ENCODE assay signal across 18 cellular contexts in the genomic region with DNA sequence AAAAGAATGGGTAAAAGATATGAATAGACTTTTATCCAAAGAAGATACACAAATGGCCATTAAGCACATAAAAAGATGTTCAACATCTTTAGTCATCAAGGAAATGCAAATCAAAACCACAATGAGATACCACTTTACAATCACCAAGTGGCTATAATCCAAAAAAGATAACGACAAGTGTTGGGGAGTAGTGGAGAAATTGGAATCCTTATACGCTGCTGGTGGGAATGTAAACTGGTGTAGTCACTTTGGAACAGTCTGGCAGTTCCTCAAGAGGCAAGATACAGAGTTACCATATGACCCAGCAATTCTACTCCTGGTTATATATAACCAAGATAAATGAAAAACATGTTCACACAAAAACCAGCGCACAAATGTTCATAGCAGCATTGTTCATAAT.
A peak's percentile ranks its signal among the peaks of the same experiment; 100 is the strongest.
DNase-seq lines count a peak whose midpoint lies in the region; ATAC-seq, FAIRE-seq and TF ChIP-seq lines count a peak whose summit lies in the region.
"Had no signal": no experiment of that assay in that cellular context is flagged by ENCODE, and none has a peak within 500 bp of the region (broad histone marks: within the 10 kb centered on the region; RNA-seq: fewer than 3 reads in every experiment).

No MANE protein-coding gene starts in this region.

- TF ChIP-seq POLR2A in gastrocnemius medialis (IDR thresholded peaks at IDR 0.05): no peak

- H3K9me3 ChIP-seq in HEK293 (ENCODE audit: control insufficient read depth, insufficient read depth, low read depth, low read length) (no peaks in the 10 kb centered on the region), astrocyte (ENCODE audit: insufficient read depth, low read depth, low read length) (no peaks in the 10 kb centered on the region), gastrocnemius medialis (no peaks in the 10 kb centered on the region), mammary epithelial cell (replicated peaks; ENCODE audit: insufficient read depth, low read length) (no peaks in the 10 kb centered on the region), WERI-Rb-1 (ENCODE audit: severe bottlenecking) (no peaks in the 10 kb centered on the region)
- H3K9me3 ChIP-seq: BLaER1, Peyer's patch had no signal

- no peak overlapping the region for H3K4me3 ChIP-seq in HEK293 (ENCODE audit: low read depth, low read length)
- no peak overlapping the region for H3K4me3 ChIP-seq in astrocyte (ENCODE audit: insufficient read depth, low read depth, low read length)
- H3K4me3 ChIP-seq in fibroblast of villous mesenchyme (ENCODE audit: low read depth, low read length): no peak overlapping the region
- H3K4me3 ChIP-seq in gastrocnemius medialis: no peak overlapping the region
- no peak overlapping the region for H3K4me3 ChIP-seq in mammary epithelial cell (replicated peaks in 1 of 3; ENCODE audit: insufficient read depth in 1 of 3, low read depth in 2 of 3, low read length in 3 of 3)
- H3K4me3 ChIP-seq in WERI-Rb-1 (ENCODE audit: low read depth, low read length): no peak overlapping the region
- H3K4me3 ChIP-seq: BLaER1, Peyer's patch had no signal

- H3K9ac ChIP-seq in astrocyte (ENCODE audit: low read length) (no peak overlapping the region), mammary epithelial cell (ENCODE audit: insufficient read depth, low read length) (no peak overlapping the region)
- H3K9ac ChIP-seq: BLaER1 had no signal

- no peaks in the 10 kb centered on the region for H3K4me1 Mint-ChIP-seq in astrocyte (ENCODE audit: low read depth, unreplicated experiment)
- H3K4me1 Mint-ChIP-seq: CD4-positive, alpha-beta memory T cell had no signal

- H3K27me3 ChIP-seq in astrocyte (ENCODE audit: insufficient read depth, low read length): no peaks in the 10 kb centered on the region
- no peaks in the 10 kb centered on the region for H3K27me3 ChIP-seq in gastrocnemius medialis
- H3K27me3 ChIP-seq in mammary epithelial cell (ENCODE audit: insufficient read depth, low read length): no peaks in the 10 kb centered on the region
- H3K27me3 ChIP-seq in WERI-Rb-1 (ENCODE audit: insufficient read depth, low read depth, severe bottlenecking): no peaks in the 10 kb centered on the region
- H3K27me3 ChIP-seq: BLaER1, Peyer's patch had no signal

- TF ChIP-seq CTCF in HEK293 (tag by site-specific recombination; IDR thresholded peaks at IDR 0.05): no peak
- no peak for TF ChIP-seq CTCF in astrocyte (IDR thresholded peaks at IDR 0.05; ENCODE audit: insufficient read depth, low read depth, low read length)
- no peak for TF ChIP-seq CTCF in fibroblast of villous mesenchyme (IDR thresholded peaks at IDR 0.05; ENCODE audit: insufficient read depth, low read depth, low read length)
- TF ChIP-seq CTCF in gastrocnemius medialis (IDR thresholded peaks at IDR 0.05 in 4 of 5, conservative IDR thresholded peaks at IDR 0.05 in 1 of 5): no peak
- TF ChIP-seq CTCF in mammary epithelial cell (conservative IDR thresholded peaks at IDR 0.05 in 1 of 2, IDR thresholded peaks at IDR 0.05 in 1 of 2; ENCODE audit: extremely low read depth in 1 of 2, insufficient read depth in 1 of 2, low read depth in 1 of 2, low read length in 2 of 2): no peak
- TF ChIP-seq CTCF in WERI-Rb-1 (IDR thresholded peaks at IDR 0.05; ENCODE audit: low read depth, low read length): no peak

- peak; percentile 68 for DNase-seq in A172 (ENCODE audit: low spot score)
- DNase-seq in astrocyte (ENCODE audit: low read depth): peak; percentile 93
- peak; percentile 2 for DNase-seq in fibroblast of villous mesenchyme (ENCODE audit: low read depth)
- DNase-seq in gastrocnemius medialis: no peak
- no peak for DNase-seq in NCI-H524 (lab: John Stamatoyannopoulos, UW)
- no peak for DNase-seq in mammary epithelial cell
- no peak for DNase-seq in WERI-Rb-1
- DNase-seq: Calu3; CD4-positive, alpha-beta memory T cell; DMS53; NCI-H1436; NCI-H1930; Peyer's patch had no signal

- dilution Hi-C loops in mammary epithelial cell (cut with HindIII; ENCODE audit: low sequenced_read_pairs): no loop called here

- no peaks in the 10 kb centered on the region for H3K4me1 ChIP-seq in HEK293 (ENCODE audit: control insufficient read depth, insufficient read depth, low read length)
- peaks cover 10% of the 10 kb centered on the region for H3K4me1 ChIP-seq in astrocyte (ENCODE audit: insufficient read depth, low read length)
- H3K4me1 ChIP-seq in gastrocnemius medialis: no peaks in the 10 kb centered on the region
- no peaks in the 10 kb centered on the region for H3K4me1 ChIP-seq in mammary epithelial cell (ENCODE audit: insufficient read depth, low read length)
- H3K4me1 ChIP-seq: BLaER1, Peyer's patch had no signal

- no peak overlapping the region for H3K27ac Mint-ChIP-seq in astrocyte (ENCODE audit: unreplicated experiment)
- H3K27ac Mint-ChIP-seq: CD4-positive, alpha-beta memory T cell had no signal

- H3K27ac ChIP-seq in HEK293 (ENCODE audit: extremely low read depth, low read depth, low read length): no peak overlapping the region
- H3K27ac ChIP-seq in astrocyte (ENCODE audit: low read depth, low read length): no peak overlapping the region
- no peak overlapping the region for H3K27ac ChIP-seq in gastrocnemius medialis
- no peak overlapping the region for H3K27ac ChIP-seq in mammary epithelial cell (ENCODE audit: insufficient read depth, low read depth, low read length)
- H3K27ac ChIP-seq in WERI-Rb-1: no peak overlapping the region
- H3K27ac ChIP-seq: 22Rv1, BLaER1, HL-60, Peyer's patch had no signal

- H3K36me3 ChIP-seq in HEK293 (ENCODE audit: control insufficient read depth in 2 of 2, insufficient read depth in 1 of 2, low read length in 2 of 2) (no peaks in the 10 kb centered on the region), astrocyte (ENCODE audit: insufficient read depth, low read length) (no peaks in the 10 kb centered on the region), gastrocnemius medialis (no peaks in the 10 kb centered on the region), mammary epithelial cell (ENCODE audit: insufficient read depth, low read length) (no peaks in the 10 kb centered on the region), WERI-Rb-1 (no peaks in the 10 kb centered on the region)
- H3K36me3 ChIP-seq: BLaER1, Peyer's patch had no signal

- WGBS in mammary epithelial cell (ENCODE audit: low coverage, missing lambda C conversion rate): 86% methylated on average over 3 of the region's 3 CpGs

- peak overlapping the region; percentile 3 for H3K4me2 ChIP-seq in astrocyte (ENCODE audit: low read length)
- no peak overlapping the region for H3K4me2 ChIP-seq in mammary epithelial cell (ENCODE audit: insufficient read depth, low read depth, low read length)
- H3K4me2 ChIP-seq: BLaER1 had no signal

- H3K79me2 ChIP-seq in astrocyte (ENCODE audit: insufficient read depth, low read length) (no peaks in the 10 kb centered on the region), mammary epithelial cell (ENCODE audit: insufficient read depth, low read length) (no peaks in the 10 kb centered on the region)

- no peak overlapping the region for H2AFZ ChIP-seq in astrocyte (ENCODE audit: low read depth, low read length)
- no peak overlapping the region for H2AFZ ChIP-seq in mammary epithelial cell (ENCODE audit: low read depth, low read length)

- intact Hi-C loops in gastrocnemius medialis (cut with DNase I; ENCODE audit: low total_unique reads) (no loop called here), mammary epithelial cell (cut with micrococcal nuclease) (no loop called here)

- BruUV-seq in mammary epithelial cell (replicated peaks; lab: Mats Ljungman, UMichigan): no TSS peak

- H3K27me3 Mint-ChIP-seq in astrocyte (ENCODE audit: low read depth, unreplicated experiment): no peaks in the 10 kb centered on the region
- H3K27me3 Mint-ChIP-seq: CD4-positive, alpha-beta memory T cell had no signal

- POLR2A ChIA-PET in HEK293 (lab: Yijun Ruan, JAX): no interaction called here

- H3K4me3 Mint-ChIP-seq in astrocyte (ENCODE audit: unreplicated experiment): no peak overlapping the region
- H3K4me3 Mint-ChIP-seq: CD4-positive, alpha-beta memory T cell had no signal

- CTCF ChIA-PET in HEK293 (lab: Yijun Ruan, JAX): interaction anchor here (0.6 to 0.8 kb wide), 3 partner anchors 12 to 334 kb away, joined by 3 to 6 read pairs (median 5); no protein-coding TSS in a partner anchor
- CTCF ChIA-PET in mammary epithelial cell (lab: Charles Lee; ENCODE audit: low non-redundant PET): no interaction called here

- in situ Hi-C loops in gastrocnemius medialis (cut with MboI; ENCODE audit: low sequenced_read_pairs in 4 of 4): no loop called here
- in situ Hi-C loops in mammary epithelial cell (cut with MboI; ENCODE audit: low sequenced_read_pairs in 2 of 2): no loop called here

- peaks cover 11% of the 10 kb centered on the region for H3K9me3 Mint-ChIP-seq in astrocyte (ENCODE audit: unreplicated experiment)

- H4K20me1 ChIP-seq in astrocyte (ENCODE audit: insufficient read depth, low read length) (no peaks in the 10 kb centered on the region), mammary epithelial cell (ENCODE audit: insufficient read depth, low read length) (no peaks in the 10 kb centered on the region)
- H4K20me1 ChIP-seq: BLaER1 had no signal

- no peak for ATAC-seq in gastrocnemius medialis
- ATAC-seq: Right ventricle myocardium inferior had no signal

- no peak for FAIRE-seq in astrocyte (lab: Jason Lieb, UNC)

- no peaks in the 10 kb centered on the region for H3K36me3 Mint-ChIP-seq in astrocyte (ENCODE audit: low read depth, unreplicated experiment)
- H3K36me3 Mint-ChIP-seq: CD4-positive, alpha-beta memory T cell had no signal

TF ChIP-seq in HEK293, 187 proteins besides CTCF, POLR2A, EP300 and RAD21 (continues in another document):
- TF ChIP-seq ZNF274 (IDR thresholded peaks at IDR 0.05; ENCODE audit: low read length) (no peak), ZNF274 (tag by site-specific recombination; IDR thresholded peaks at IDR 0.05; ENCODE audit: borderline replicate concordance) (no peak), FEZF1 (tag by site-specific recombination; IDR thresholded peaks at IDR 0.05) (no peak)
- TF ChIP-seq, protein P1, sequence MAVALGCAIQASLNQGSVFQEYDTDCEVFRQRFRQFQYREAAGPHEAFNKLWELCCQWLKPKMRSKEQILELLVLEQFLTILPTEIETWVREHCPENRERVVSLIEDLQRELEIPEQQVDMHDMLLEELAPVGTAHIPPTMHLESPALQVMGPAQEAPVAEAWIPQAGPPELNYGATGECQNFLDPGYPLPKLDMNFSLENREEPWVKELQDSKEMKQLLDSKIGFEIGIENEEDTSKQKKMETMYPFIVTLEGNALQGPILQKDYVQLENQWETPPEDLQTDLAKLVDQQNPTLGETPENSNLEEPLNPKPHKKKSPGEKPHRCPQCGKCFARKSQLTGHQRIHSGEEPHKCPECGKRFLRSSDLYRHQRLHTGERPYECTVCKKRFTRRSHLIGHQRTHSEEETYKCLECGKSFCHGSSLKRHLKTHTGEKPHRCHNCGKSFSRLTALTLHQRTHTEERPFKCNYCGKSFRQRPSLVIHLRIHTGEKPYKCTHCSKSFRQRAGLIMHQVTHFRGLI (tag by site-specific recombination; IDR thresholded peaks at IDR 0.05): no peak

Comparison
In these comparisons a context has a peak if more than half of its experiments do, and no peak if none do; other contexts are left out.
1. DNase-seq: peak in A172 (single experiment), astrocyte (single experiment) and fibroblast of villous mesenchyme (single experiment); none in gastrocnemius medialis (0 of 2), NCI-H524 (0 of 2), mammary epithelial cell (single experiment) and WERI-Rb-1 (single experiment).